14 cellular contexts compared by ENCODE assay signal in the genomic region with DNA sequence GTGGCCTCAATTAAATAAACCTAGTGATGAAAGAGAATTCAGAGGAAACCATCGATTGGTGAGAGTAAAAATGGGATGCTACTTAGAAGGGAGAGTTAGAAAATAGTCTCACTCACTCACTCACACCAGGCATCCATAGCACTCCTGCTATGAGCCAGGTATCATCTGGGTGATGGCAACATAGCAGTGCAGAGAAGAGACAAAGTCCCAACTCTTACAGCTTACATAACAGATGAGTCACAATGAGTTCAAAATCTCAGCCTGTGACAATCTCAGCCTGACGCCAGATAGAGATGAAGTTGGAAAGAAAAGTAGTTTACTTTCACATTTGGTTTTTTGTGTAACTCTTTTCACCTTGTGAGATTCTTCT. TPM values are rescaled to one million over a fixed set of nuclear protein-coding genes. Genes with fewer than 3 reads are reported as not detected.
A peak's percentile ranks its signal among the peaks of the same experiment; 100 is the strongest.
DNase-seq lines count a peak whose midpoint lies in the region; ATAC-seq and TF ChIP-seq lines count a peak whose summit lies in the region.
"Had no signal": no experiment of that assay in that cellular context is flagged by ENCODE, and none has a peak within 500 bp of the region (broad histone marks: within the 10 kb centered on the region; RNA-seq: fewer than 3 reads in every experiment).

No MANE protein-coding gene starts in this region.

- 50 to 71% methylated on average over 2 of the region's 2 CpGs for WGBS in body of pancreas, 2 donors

- peaks cover 39% of the 10 kb centered on the region for H3K27me3 Mint-ChIP-seq in HFFc6 (ENCODE audit: insufficient read depth)

- no peak overlapping the region for H3K27ac Mint-ChIP-seq in HFFc6
- H3K27ac Mint-ChIP-seq: IgD-negative memory B cell, T-cell had no signal

- no peaks in the 10 kb centered on the region for H3K27me3 ChIP-seq in body of pancreas
- H3K27me3 ChIP-seq: ascending aorta, BE2C had no signal

- H3K9me3 ChIP-seq in body of pancreas, result no peaks in the 10 kb centered on the region
- H3K9me3 ChIP-seq: ascending aorta, BE2C had no signal

- intact Hi-C loops in body of pancreas (cut with DNase I), result no loop called here

- no peak overlapping the region for H3K4me3 ChIP-seq in body of pancreas
- H3K4me3 ChIP-seq: ascending aorta had no signal

- DNase-seq in ACHN, result peak; percentile 3
- peak; percentile 15 for DNase-seq in HFFc6
- DNase-seq in body of pancreas, result no peak
- DNase-seq in lung microvascular endothelial cell (ENCODE audit: low read depth in 2 of 2), result peak; percentile 27 to 76
- DNase-seq in RPMI8226, result no peak
- no peak for DNase-seq in NCI-H128 (lab: John Stamatoyannopoulos, UW; ENCODE audit: unreplicated experiment)
- no peak for DNase-seq in LoVo (ENCODE audit: low spot score)
- no peak for DNase-seq in islet precursor cell
- DNase-seq: stimulated activated CD4-positive, alpha-beta T cell treated with anti-CD3 and anti-CD28 coated beads, Interleukin-12 subunit alpha, Interleukin-12 subunit beta, amount 100 ng/mL, for 4 hours; stimulated activated naive CD4-positive, alpha-beta T cell treated with Interleukin-2 at 50 U/mL for 16 hours had no signal

- peak; percentile 47 for ATAC-seq in body of pancreas
- ATAC-seq: T-cell had no signal

- no peak for TF ChIP-seq POLR2A in body of pancreas (IDR thresholded peaks at IDR 0.05)

- in situ Hi-C loops in ACHN (cut with HindIII; ENCODE audit: low pct_ligation_motif_present, low pct_unique_long_range_greater_than_20kb, low sequenced_read_pairs), result no loop called here

- no peak overlapping the region; the same call in 1 of the 2 replicates for H3K4me3 Mint-ChIP-seq in HFFc6
- H3K4me3 Mint-ChIP-seq: IgD-negative memory B cell, T-cell had no signal

- no peak overlapping the region for H3K27ac ChIP-seq in body of pancreas
- H3K27ac ChIP-seq: ascending aorta had no signal

- TF ChIP-seq CTCF in HFFc6 (IDR thresholded peaks at IDR 0.05), result no peak
- TF ChIP-seq CTCF in body of pancreas (IDR thresholded peaks at IDR 0.05), result no peak

- H3K4me1 ChIP-seq in body of pancreas, result no peaks in the 10 kb centered on the region
- H3K4me1 ChIP-seq: BE2C had no signal

- H3K36me3 Mint-ChIP-seq in HFFc6 (ENCODE audit: low read depth), result no peaks in the 10 kb centered on the region
- H3K36me3 Mint-ChIP-seq: IgD-negative memory B cell, T-cell had no signal

- peaks cover 20% of the 10 kb centered on the region for H3K4me1 Mint-ChIP-seq in HFFc6 (ENCODE audit: low read depth)
- H3K4me1 Mint-ChIP-seq: IgD-negative memory B cell had no signal

- no peaks in the 10 kb centered on the region for H3K36me3 ChIP-seq in body of pancreas (replicated peaks in 1 of 2; ENCODE audit: insufficient read depth in 1 of 2, low read depth in 2 of 2)
- H3K36me3 ChIP-seq: ascending aorta, BE2C had no signal

- H3K9me3 Mint-ChIP-seq in HFFc6, result no peaks in the 10 kb centered on the region
- H3K9me3 Mint-ChIP-seq: IgD-negative memory B cell, T-cell had no signal

RNA-seq across cellular contexts. Expression of a gene that starts 55.4 kb away (rescaled TPM):
- total RNA-seq in HFFc6 (2021; fragmentation: NEBNext Ultra II Directional; extraction: Animal tissue kit (Norgen Biotek cat#: 25700)), result 10 to 100 TPM; 12.9 to 18.5 (median 16.4) TPM
- total RNA-seq in body of pancreas (10 to 100 TPM; 21.8 to 36.6 TPM), lung microvascular endothelial cell (16.3 and 26.0 TPM in 2 replicates)

Comparison
In these comparisons a context has a peak if more than half of its experiments do, and no peak if none do; other contexts are left out.
1. DNase-seq: peak in ACHN (single experiment), HFFc6 (single experiment) and lung microvascular endothelial cell (2 of 2); none in body of pancreas (0 of 4), RPMI8226 (single experiment), NCI-H128 (single experiment), LoVo (single experiment) and islet precursor cell (single experiment).